ENCODE assay signal across 18 cellular contexts in genomic region chr21:40074198-40074597, GRCh38.
DNase-seq lines count a peak whose midpoint lies in the region; ATAC-seq and TF ChIP-seq lines count a peak whose summit lies in the region.
"Had no signal": no experiment of that assay in that cellular context is flagged by ENCODE, and none has a peak within 500 bp of the region (broad histone marks: within the 10 kb centered on the region; RNA-seq: fewer than 3 reads in every experiment).

No MANE protein-coding gene starts in this region.

- H3K9me3 ChIP-seq in right atrium auricular region (no peaks in the 10 kb centered on the region), stomach smooth muscle (ENCODE audit: control insufficient read depth in 2 of 2, low read length in 2 of 2) (no peaks in the 10 kb centered on the region)
- H3K9me3 ChIP-seq: BLaER1 had no signal

- no peak overlapping the region for H3K9ac ChIP-seq in stomach smooth muscle (ENCODE audit: low read length in 2 of 2)
- H3K9ac ChIP-seq: BLaER1 had no signal

- H3K4me1 Mint-ChIP-seq in nephron progenitor cell, result no peaks in the 10 kb centered on the region
- H3K4me1 Mint-ChIP-seq: CD14-positive monocyte; CD4-positive, alpha-beta memory T cell; GM23338 had no signal

- intact Hi-C loops in Right ventricle myocardium superior (cut with DNase I) (no loop called here), left cardiac atrium (cut with DNase I) (no loop called here)

- peak overlapping the region in 1 of 2 donors; percentile 64 for H3K27ac ChIP-seq in right atrium auricular region
- peak overlapping the region; percentile 66 for H3K27ac ChIP-seq in stomach smooth muscle (ENCODE audit: low read length)
- H3K27ac ChIP-seq: BLaER1, HL-60 had no signal

- H3K36me3 ChIP-seq in right atrium auricular region (no peaks in the 10 kb centered on the region), stomach smooth muscle (ENCODE audit: control insufficient read depth in 2 of 2, insufficient read depth in 2 of 2, low read length in 2 of 2) (no peaks in the 10 kb centered on the region)
- H3K36me3 ChIP-seq: BLaER1 had no signal

- TF ChIP-seq CTCF in right atrium auricular region (IDR thresholded peaks at IDR 0.05), result no peak
- no peak for TF ChIP-seq CTCF in nephron progenitor cell (IDR thresholded peaks at IDR 0.05)

- H3K27ac Mint-ChIP-seq in nephron progenitor cell, result no peak overlapping the region
- H3K27ac Mint-ChIP-seq: CD14-positive monocyte; CD4-positive, alpha-beta memory T cell; GM23338 had no signal

- H3K4me1 ChIP-seq in right atrium auricular region (peaks cover 0 to 12% of the 10 kb centered on the region in 2 donors), stomach smooth muscle (ENCODE audit: control insufficient read depth, insufficient read depth, low read length) (peaks cover 9% of the 10 kb centered on the region)
- H3K4me1 ChIP-seq: BLaER1 had no signal

- H3K27me3 ChIP-seq in right atrium auricular region, result no peaks in the 10 kb centered on the region
- no peaks in the 10 kb centered on the region for H3K27me3 ChIP-seq in stomach smooth muscle (ENCODE audit: control insufficient read depth in 1 of 2, insufficient read depth in 2 of 2, low read length in 2 of 2)
- H3K27me3 ChIP-seq: BLaER1 had no signal

- no peak overlapping the region for H3K4me3 ChIP-seq in right atrium auricular region
- H3K4me3 ChIP-seq in stomach smooth muscle (ENCODE audit: low read length in 2 of 2), result peak overlapping the region in 1 of 2 donors; percentile 49
- H3K4me3 ChIP-seq: BLaER1, GM23338 had no signal

- no peak overlapping the region for H3K4me3 Mint-ChIP-seq in nephron progenitor cell
- H3K4me3 Mint-ChIP-seq: CD14-positive monocyte; CD4-positive, alpha-beta memory T cell; GM23338 had no signal

- peaks cover 7% of the 10 kb centered on the region for H3K27me3 Mint-ChIP-seq in nephron progenitor cell (ENCODE audit: low read depth, poor library complexity)
- H3K27me3 Mint-ChIP-seq: CD4-positive, alpha-beta memory T cell had no signal

- H3K9me3 Mint-ChIP-seq in nephron progenitor cell, result no peaks in the 10 kb centered on the region

- no peaks in the 10 kb centered on the region for H3K36me3 Mint-ChIP-seq in nephron progenitor cell (ENCODE audit: low read depth)
- H3K36me3 Mint-ChIP-seq: CD14-positive monocyte; CD4-positive, alpha-beta memory T cell had no signal

- ATAC-seq in Right ventricle myocardium superior (ENCODE audit: poor library complexity), result peak; percentile 96
- ATAC-seq in left cardiac atrium, result peak; percentile 51 to 96
- ATAC-seq: GM23338 had no signal

- DNase-seq in Right ventricle myocardium superior, result no peak
- DNase-seq in right atrium auricular region (ENCODE audit: low spot score), result no peak
- DNase-seq in left cardiac atrium, result no peak
- peak; percentile 14 for DNase-seq in mucosa of gallbladder (ENCODE audit: low spot score)
- DNase-seq in NCI-H446 (lab: John Stamatoyannopoulos, UW), result no peak
- no peak for DNase-seq in nephron progenitor cell
- DNase-seq in NCI-H1048 (lab: John Stamatoyannopoulos, UW), result no peak
- DNase-seq: 8988T; CD4-positive, alpha-beta memory T cell; DMS153; DMS79; GDM1; HCEC 1CT had no signal
